Comparison of ENCODE assay signal across 14 cellular contexts in the genomic region with DNA sequence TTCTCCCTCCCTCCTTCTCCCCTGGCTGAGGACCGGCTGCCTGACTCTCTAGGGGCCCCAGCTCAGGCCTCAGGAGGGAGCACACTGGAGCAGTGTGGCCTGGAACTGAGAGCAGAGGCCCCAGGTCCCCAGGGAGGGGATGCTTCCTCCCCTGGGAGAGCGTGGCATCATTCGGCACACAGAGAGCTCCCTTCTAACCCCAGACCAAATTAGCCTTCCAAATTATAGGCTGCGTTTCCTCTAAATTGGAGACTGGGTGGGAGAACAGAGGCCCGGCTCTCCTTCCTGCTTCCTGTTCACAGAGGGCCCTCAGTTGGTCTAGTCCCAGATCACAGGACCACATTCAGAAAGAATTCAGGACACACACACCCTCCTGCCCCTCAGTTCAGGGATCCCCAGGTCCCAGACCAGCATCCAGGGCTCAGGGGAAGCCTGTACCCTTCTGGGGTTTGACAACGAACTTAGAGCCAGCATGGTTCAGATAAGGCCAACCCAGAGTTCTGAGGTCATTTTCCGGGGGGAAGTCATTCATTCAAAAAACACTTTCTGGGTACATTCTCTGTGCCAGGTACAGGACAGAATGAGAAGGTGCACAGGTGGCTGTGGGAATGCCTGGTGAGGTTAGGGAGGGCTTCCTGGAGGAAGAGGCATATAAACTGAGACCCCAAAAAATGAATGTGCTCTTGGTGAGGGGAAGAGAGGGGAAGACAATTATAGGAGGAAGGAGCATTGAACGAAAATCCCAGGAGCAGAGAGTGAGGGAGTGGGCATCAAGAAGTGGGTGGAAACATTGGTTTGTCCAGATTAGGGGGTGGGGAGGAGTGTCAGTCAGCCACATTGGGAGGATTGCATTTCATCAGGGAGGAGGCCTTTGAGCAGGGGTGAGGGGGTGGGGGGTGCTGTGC. TPM values are rescaled to one million over a fixed set of nuclear protein-coding genes. Genes with fewer than 3 reads are reported as not detected.
DNase-seq lines count a peak whose midpoint lies in the region; ATAC-seq and TF ChIP-seq lines count a peak whose summit lies in the region.
"Had no signal": no experiment of that assay in that cellular context is flagged by ENCODE, and none has a peak within 500 bp of the region (broad histone marks: within the 10 kb centered on the region; RNA-seq: fewer than 3 reads in every experiment).

No MANE protein-coding gene starts in this region.

- H3K36me3 Mint-ChIP-seq in naive B cell (no peaks in the 10 kb centered on the region), type B pancreatic cell (no peaks in the 10 kb centered on the region)
- H3K36me3 Mint-ChIP-seq: natural killer cell treated with Interleukin-12 subunit alpha and Interleukin-12 subunit beta and Interleukin-15 and Interleukin-18, amount 100 ng/mL, for 72 hours had no signal

- H3K27me3 Mint-ChIP-seq in naive B cell (peaks cover 0 to 6% (median 0%) of the 10 kb centered on the region in 3 donors), type B pancreatic cell (no peaks in the 10 kb centered on the region)
- H3K27me3 Mint-ChIP-seq: natural killer cell treated with Interleukin-12 subunit alpha and Interleukin-12 subunit beta and Interleukin-15 and Interleukin-18, amount 100 ng/mL, for 72 hours had no signal

- H3K9me3 Mint-ChIP-seq in naive B cell = no peaks in the 10 kb centered on the region
- no peaks in the 10 kb centered on the region for H3K9me3 Mint-ChIP-seq in type B pancreatic cell
- H3K9me3 Mint-ChIP-seq: natural killer cell treated with Interleukin-12 subunit alpha and Interleukin-12 subunit beta and Interleukin-15 and Interleukin-18, amount 100 ng/mL, for 72 hours had no signal

- H3K4me1 Mint-ChIP-seq in naive B cell (peaks cover 14 to 20% (median 14%) of the 10 kb centered on the region in 3 donors), type B pancreatic cell (ENCODE audit: unreplicated experiment) (peaks cover 41% of the 10 kb centered on the region)

- peak; percentile 38 for ATAC-seq in GM18520 (IDR thresholded peaks at IDR 0.05; ENCODE audit: unreplicated experiment)
- ATAC-seq in GM21576 (IDR thresholded peaks at IDR 0.05; ENCODE audit: unreplicated experiment) = peak; percentile 64
- ATAC-seq in naive B cell (ENCODE audit: low read depth in 2 of 2) = peak; percentile 61 to 64
- no peak for ATAC-seq in GM19035 (IDR thresholded peaks at IDR 0.05; ENCODE audit: unreplicated experiment)
- ATAC-seq: activated CD8-positive, alpha-beta T cell treated with anti-CD3 and anti-CD28 coated beads, Interleukin-2, amount 10 ng/mL, durations not matched to agents 7 days and 5 days; natural killer cell treated with Interleukin-12 subunit alpha and Interleukin-12 subunit beta and Interleukin-15 and Interleukin-18, amount 100 ng/mL, for 72 hours had no signal

- peak; percentile 38 to 67 for DNase-seq in NCI-H526 (lab: John Stamatoyannopoulos, UW)
- DNase-seq in naive B cell = no peak
- no peak for DNase-seq in cerebellar cortex (ENCODE audit: low spot score)
- DNase-seq in AG20443 (ENCODE audit: low spot score) = no peak
- DNase-seq in type B pancreatic cell (ENCODE audit: extremely low spot score, unreplicated experiment) = no peak
- DNase-seq: activated CD8-positive, alpha-beta T cell treated with anti-CD3 and anti-CD28 coated beads, Interleukin-2, amount 10 ng/mL, durations not matched to agents 7 days and 5 days; brain microvascular endothelial cell; EL; H7; KG1 had no signal

- TF ChIP-seq CTCF in type B pancreatic cell (conservative IDR thresholded peaks at IDR 0.05) = no peak

- H3K4me3 Mint-ChIP-seq in naive B cell (peak overlapping the region in 3 of 8 donors; percentile 6 to 15 (median 12)), type B pancreatic cell (no peak overlapping the region)
- H3K4me3 Mint-ChIP-seq: activated CD8-positive, alpha-beta T cell treated with anti-CD3 and anti-CD28 coated beads, Interleukin-2, amount 10 ng/mL, durations not matched to agents 7 days and 5 days; natural killer cell treated with Interleukin-12 subunit alpha and Interleukin-12 subunit beta and Interleukin-15 and Interleukin-18, amount 100 ng/mL, for 72 hours had no signal

- H3K27ac Mint-ChIP-seq in naive B cell = peak overlapping the region in 1 of 6 donors; percentile 24
- H3K27ac Mint-ChIP-seq in type B pancreatic cell = no peak overlapping the region
- H3K27ac Mint-ChIP-seq: activated CD8-positive, alpha-beta T cell treated with anti-CD3 and anti-CD28 coated beads, Interleukin-2, amount 10 ng/mL, durations not matched to agents 7 days and 5 days had no signal

RNA-seq across cellular contexts. Expression of gene RPL29, which starts 28.4 kb away (rescaled TPM):
- polyA plus RNA-seq in naive B cell (ENCODE audit: low read depth in 6 of 6) = 1,000 to 10,000 TPM in 5 of 6 donors, 100 to 1,000 TPM in 1; 871 to 1,582 (median 1,414) TPM
- total RNA-seq in type B pancreatic cell (ENCODE audit: low replicate concordance) = 1,439 and 1,690 TPM in 2 replicates

RNA-seq across cellular contexts. Expression of gene DUSP7, which starts 32.3 kb away (rescaled TPM):
- polyA plus RNA-seq in naive B cell (ENCODE audit: low read depth in 6 of 6) = under 1 TPM in 5 of 6 donors, not detected in 1; 0.11 to 0.82 (median 0.62) TPM
- 11.9 and 25.9 TPM in 2 replicates for total RNA-seq in type B pancreatic cell (ENCODE audit: low replicate concordance)

RNA-seq across cellular contexts. Expression of gene ACY1, which starts 40.8 kb away (rescaled TPM):
- 10 to 100 TPM; 15.2 to 23.1 (median 18.4) TPM for polyA plus RNA-seq in naive B cell (ENCODE audit: low read depth in 6 of 6)
- 54.2 and 55.9 TPM in 2 replicates for total RNA-seq in type B pancreatic cell (ENCODE audit: low replicate concordance)

RNA-seq across cellular contexts. Expression of gene ABHD14A, which starts 49.2 kb away (rescaled TPM):
- polyA plus RNA-seq in naive B cell (ENCODE audit: low read depth in 6 of 6) = 10 to 100 TPM; 32.9 to 66.0 (median 40.4) TPM
- total RNA-seq in type B pancreatic cell (ENCODE audit: low replicate concordance) = 12.2 and 16.6 TPM in 2 replicates

RNA-seq across cellular contexts. Expression of gene ABHD14B, which starts 50.3 kb away (rescaled TPM):
- 10 to 100 TPM; 60.4 to 65.8 (median 63.4) TPM for polyA plus RNA-seq in naive B cell (ENCODE audit: low read depth in 6 of 6)
- 22.1 and 27.2 TPM in 2 replicates for total RNA-seq in type B pancreatic cell (ENCODE audit: low replicate concordance)

Comparison
In these comparisons a context has a peak if more than half of its experiments do, and no peak if none do; other contexts are left out.
1. DNase-seq: peak in NCI-H526 (2 of 2); none in naive B cell (single experiment), cerebellar cortex (single experiment), AG20443 (single experiment) and type B pancreatic cell (single experiment).